Comparison of ENCODE assay signal across 15 cellular contexts in the genomic region with DNA sequence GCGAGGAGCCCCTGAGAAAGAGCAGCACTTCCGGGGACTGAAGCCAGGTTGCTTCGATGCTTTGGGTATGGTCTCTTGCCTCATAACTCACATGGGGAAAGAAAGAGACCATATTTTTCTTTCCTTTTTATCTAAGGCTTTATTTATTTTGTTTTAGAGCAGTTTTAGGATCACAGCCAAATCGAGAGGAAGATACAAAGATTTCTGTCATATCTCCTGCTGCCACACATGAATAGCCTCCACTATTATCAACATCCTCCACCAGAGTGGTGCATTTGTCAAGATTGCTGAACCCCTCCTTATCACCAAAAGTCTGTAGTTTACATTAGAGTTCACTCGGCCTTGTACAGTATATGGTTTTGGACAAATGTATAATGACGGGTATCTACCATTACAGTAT. TPM values are rescaled to one million over a fixed set of nuclear protein-coding genes. Genes with fewer than 3 reads are reported as not detected.
DNase-seq lines count a peak whose midpoint lies in the region; TF ChIP-seq lines count a peak whose summit lies in the region.
"Had no signal": no experiment of that assay in that cellular context is flagged by ENCODE, and none has a peak within 500 bp of the region (broad histone marks: within the 10 kb centered on the region; RNA-seq: fewer than 3 reads in every experiment).

No MANE protein-coding gene starts in this region.

- H3K27me3 ChIP-seq in dorsolateral prefrontal cortex (no peaks in the 10 kb centered on the region), ovary (no peaks in the 10 kb centered on the region)
- H3K27me3 ChIP-seq: adrenal gland, sigmoid colon had no signal

- no peak for TF ChIP-seq EP300 in ovary (IDR thresholded peaks at IDR 0.05)

- no peaks in the 10 kb centered on the region for H3K9me3 ChIP-seq in ovary
- H3K9me3 ChIP-seq: adrenal gland, Caco-2, mucosa of descending colon, sigmoid colon had no signal

- peak overlapping the region; percentile 62 for H3K27ac Mint-ChIP-seq in activated naive CD4-positive, alpha-beta T cell treated with anti-CD3 and anti-CD28 coated beads, Interleukin-2, amount 10 ng/mL, durations not matched to agents 7 days and 5 days
- H3K27ac Mint-ChIP-seq in activated CD4-positive, alpha-beta memory T cell treated with anti-CD3 and anti-CD28 coated beads, Interleukin-2, amount 10 ng/mL, durations not matched to agents 7 days and 5 days = peak overlapping the region; percentile 99

- H3K36me3 ChIP-seq in ovary = no peaks in the 10 kb centered on the region

- WGBS in ovary, 3 donors = 30 to 65% (median 43%) methylated on average over 6 of the region's 6 CpGs

- H3K27ac ChIP-seq in dorsolateral prefrontal cortex (peak overlapping the region in 53 of 59 donors; percentile 2 to 77 (median 57)), temporal lobe (ENCODE audit: low read depth, low read length) (peak overlapping the region; percentile 50), ovary (no peak overlapping the region)
- H3K27ac ChIP-seq: adrenal gland had no signal

- H3K4me3 ChIP-seq in dorsolateral prefrontal cortex (peak overlapping the region in 1 of 59 donors; percentile 27), ovary (no peak overlapping the region)
- H3K4me3 ChIP-seq: adrenal gland, mucosa of descending colon, sigmoid colon had no signal

- peaks cover 63% of the 10 kb centered on the region for H3K4me1 Mint-ChIP-seq in activated naive CD4-positive, alpha-beta T cell treated with anti-CD3 and anti-CD28 coated beads, Interleukin-2, amount 10 ng/mL, durations not matched to agents 7 days and 5 days
- peaks cover 51% of the 10 kb centered on the region for H3K4me1 Mint-ChIP-seq in activated CD4-positive, alpha-beta memory T cell treated with anti-CD3 and anti-CD28 coated beads, Interleukin-2, amount 10 ng/mL, durations not matched to agents 7 days and 5 days

- H3K27me3 Mint-ChIP-seq in activated naive CD4-positive, alpha-beta T cell treated with anti-CD3 and anti-CD28 coated beads, Interleukin-2, amount 10 ng/mL, durations not matched to agents 7 days and 5 days = no peaks in the 10 kb centered on the region
- no peaks in the 10 kb centered on the region for H3K27me3 Mint-ChIP-seq in activated CD4-positive, alpha-beta memory T cell treated with anti-CD3 and anti-CD28 coated beads, Interleukin-2, amount 10 ng/mL, durations not matched to agents 7 days and 5 days

- CTCF ChIA-PET in activated naive CD4-positive, alpha-beta T cell treated with anti-CD3 and anti-CD28 coated beads, Interleukin-2, amount 10 ng/mL, durations not matched to agents 7 days and 5 days (lab: Charles Lee) = interaction anchor here (1.9 kb wide), 1 partner anchor 26 kb away, joined by 5 read pairs; no protein-coding TSS in a partner anchor
- CTCF ChIA-PET in activated CD4-positive, alpha-beta memory T cell treated with anti-CD3 and anti-CD28 coated beads, Interleukin-2, amount 10 ng/mL, durations not matched to agents 7 days and 5 days (lab: Charles Lee) = interaction anchor here (1.1 kb wide), 1 partner anchor 26 kb away, joined by 3 read pairs; no protein-coding TSS in a partner anchor

- TF ChIP-seq POLR2A in ovary (IDR thresholded peaks at IDR 0.05) = no peak

- H3K4me1 ChIP-seq in ovary (ENCODE audit: insufficient read depth) = no peaks in the 10 kb centered on the region
- H3K4me1 ChIP-seq: adrenal gland, Caco-2 had no signal

- DNase-seq in activated naive CD4-positive, alpha-beta T cell treated with anti-CD3 and anti-CD28 coated beads, Interleukin-2, amount 10 ng/mL, durations not matched to agents 7 days and 5 days = no peak
- DNase-seq in activated naive CD4-positive, alpha-beta T cell (lab: John Stamatoyannopoulos, UW) = no peak
- no peak for DNase-seq in activated CD4-positive, alpha-beta memory T cell treated with anti-CD3 and anti-CD28 coated beads, Interleukin-2, amount 10 ng/mL, durations not matched to agents 7 days and 5 days
- DNase-seq in dorsolateral prefrontal cortex = no peak
- no peak for DNase-seq in DMS53 treated with DMSO at 0.1 percent for 48 hours (lab: John Stamatoyannopoulos, UW; ENCODE audit: unreplicated experiment)
- no peak for DNase-seq in ovary
- no peak for DNase-seq in dedifferentiated amniotic fluid mesenchymal stem cell (ENCODE audit: extremely low spot score)
- DNase-seq: Caco-2, mucosa of descending colon, NCI-H2171, NCI-H748 treated with DMSO at 0.1 percent for 48 hours, nucleus accumbens, sigmoid colon had no signal

- intact Hi-C loops in dorsolateral prefrontal cortex (cut with DNase I) = no loop called here
- intact Hi-C loops in ovary (cut with DNase I) = no loop called here

- no peaks in the 10 kb centered on the region for H3K9me3 Mint-ChIP-seq in activated naive CD4-positive, alpha-beta T cell treated with anti-CD3 and anti-CD28 coated beads, Interleukin-2, amount 10 ng/mL, durations not matched to agents 7 days and 5 days
- no peaks in the 10 kb centered on the region for H3K9me3 Mint-ChIP-seq in activated CD4-positive, alpha-beta memory T cell treated with anti-CD3 and anti-CD28 coated beads, Interleukin-2, amount 10 ng/mL, durations not matched to agents 7 days and 5 days

- TF ChIP-seq CTCF in dorsolateral prefrontal cortex (IDR thresholded peaks at IDR 0.05 in 54 of 56, conservative IDR thresholded peaks at IDR 0.05 in 2 of 56; ENCODE audit: low read depth in 1 of 56, partially characterized antibody in 56 of 56) (no peak), ovary (IDR thresholded peaks at IDR 0.05) (no peak)

- H3K4me3 Mint-ChIP-seq in activated naive CD4-positive, alpha-beta T cell treated with anti-CD3 and anti-CD28 coated beads, Interleukin-2, amount 10 ng/mL, durations not matched to agents 7 days and 5 days = no peak overlapping the region
- no peak overlapping the region for H3K4me3 Mint-ChIP-seq in activated CD4-positive, alpha-beta memory T cell treated with anti-CD3 and anti-CD28 coated beads, Interleukin-2, amount 10 ng/mL, durations not matched to agents 7 days and 5 days

- POLR2A ChIA-PET in activated CD4-positive, alpha-beta memory T cell treated with anti-CD3 and anti-CD28 coated beads, Interleukin-2, amount 10 ng/mL, durations not matched to agents 7 days and 5 days (lab: Charles Lee) = interaction anchor here (0.6 to 4.5 kb wide), 5 partner anchors 12 to 282 kb away, joined by 3 to 90 read pairs (median 22); a partner anchor contains a TSS

- peaks cover 76% of the 10 kb centered on the region for H3K36me3 Mint-ChIP-seq in activated naive CD4-positive, alpha-beta T cell treated with anti-CD3 and anti-CD28 coated beads, Interleukin-2, amount 10 ng/mL, durations not matched to agents 7 days and 5 days
- peaks cover 71% of the 10 kb centered on the region for H3K36me3 Mint-ChIP-seq in activated CD4-positive, alpha-beta memory T cell treated with anti-CD3 and anti-CD28 coated beads, Interleukin-2, amount 10 ng/mL, durations not matched to agents 7 days and 5 days (ENCODE audit: low read depth)

RNA-seq across cellular contexts. Expression of a gene that starts 24.2 kb away (rescaled TPM):
- 100 to 1,000 TPM in 1 of 2 experiments, 10 to 100 TPM in 1; 95.0 to 105 TPM for total RNA-seq in activated CD4-positive, alpha-beta memory T cell treated with anti-CD3 and anti-CD28 coated beads, Interleukin-2, amount 10 ng/mL, durations not matched to agents 7 days and 5 days
- 10 to 100 TPM; 19.7 to 50.9 (median 31.0) TPM for total RNA-seq in dorsolateral prefrontal cortex
- total RNA-seq in temporal lobe = 36.4 TPM
- total RNA-seq in ovary = 10 to 100 TPM; 45.1 to 63.5 (median 49.7) TPM
- 10 to 100 TPM; 48.8 to 61.5 TPM for polyA plus RNA-seq in ovary

RNA-seq across cellular contexts. Expression of a gene that starts 48.3 kb away (rescaled TPM):
- total RNA-seq in activated CD4-positive, alpha-beta memory T cell treated with anti-CD3 and anti-CD28 coated beads, Interleukin-2, amount 10 ng/mL, durations not matched to agents 7 days and 5 days = 10 to 100 TPM; 70.0 to 72.2 TPM
- total RNA-seq in dorsolateral prefrontal cortex (100 to 1,000 TPM in 52 of 120 experiments, 10 to 100 TPM in 68; 65.9 to 153 (median 96.7) TPM), temporal lobe (42.3 TPM), ovary (10 to 100 TPM; 32.0 to 55.9 (median 43.9) TPM)
- 10 to 100 TPM in 1 of 2 donors, 1 to 10 TPM in 1; 5.7 to 56.2 TPM for polyA plus RNA-seq in ovary

Comparison
In these comparisons a context has a peak if more than half of its experiments do, and no peak if none do; other contexts are left out.
1. H3K27ac ChIP-seq: peak in dorsolateral prefrontal cortex (53 of 59) and temporal lobe (single experiment); none in ovary (0 of 2).